In the genomic region with DNA sequence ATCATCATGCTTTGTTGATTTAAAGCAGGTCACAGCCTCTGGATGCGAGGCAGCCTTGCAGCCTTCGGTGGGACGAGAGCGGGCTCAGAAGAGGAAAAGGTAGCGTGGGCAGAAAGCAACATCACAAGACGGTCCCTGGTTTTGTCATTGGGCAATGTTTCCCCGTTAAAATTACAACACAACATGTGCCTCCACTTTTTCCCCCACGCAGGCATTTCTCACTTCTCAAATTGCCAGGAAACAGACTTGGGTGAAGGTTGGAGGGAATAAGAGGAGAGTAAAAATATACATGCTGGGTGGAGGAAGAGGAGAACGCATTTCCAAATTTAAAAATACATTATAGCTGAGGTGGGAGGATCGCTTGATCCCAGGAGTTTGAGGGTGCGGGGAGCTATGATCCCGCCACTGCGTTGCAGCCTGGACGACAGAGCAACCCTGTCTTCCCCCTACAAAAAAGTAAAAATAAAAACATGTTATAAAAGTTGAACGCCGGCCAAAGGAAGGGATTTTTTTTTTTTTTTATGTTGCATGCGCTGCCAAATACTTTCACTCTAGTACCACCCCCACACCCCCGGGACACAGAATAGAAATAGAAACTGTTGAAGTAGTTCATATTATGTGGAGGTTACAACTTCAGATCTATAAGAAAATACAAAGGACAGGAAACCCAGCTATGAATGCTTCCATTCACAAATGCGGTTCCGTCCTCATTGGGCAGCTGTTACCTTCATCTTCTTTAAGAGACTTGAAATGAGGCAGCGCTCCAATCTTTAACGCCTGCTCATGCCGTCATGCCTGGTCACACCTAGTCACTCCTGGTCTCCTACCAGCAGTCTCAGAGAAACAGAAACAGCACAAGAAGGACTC, we compare ENCODE assay signal across 8 cellular contexts. TPM values are rescaled to one million over a fixed set of nuclear protein-coding genes. Genes with fewer than 3 reads are reported as not detected.
DNase-seq lines count a peak whose midpoint lies in the region; ATAC-seq and FAIRE-seq lines count a peak whose summit lies in the region.

No MANE protein-coding gene starts in this region.

- no peak for FAIRE-seq in small intestine (lab: Jason Lieb, UNC)

- H3K27me3 Mint-ChIP-seq in effector memory CD8-positive, alpha-beta T cell = peaks cover 60 to 88% of the 10 kb centered on the region in 2 donors
- H3K27me3 Mint-ChIP-seq in natural killer cell treated with Interleukin-12 subunit alpha and Interleukin-12 subunit beta and Interleukin-15 and Interleukin-18, amount 100 ng/mL, for 72 hours = peaks cover 51 to 66% of the 10 kb centered on the region in 2 donors

- 45 to 82% (median 66%) methylated on average over 23 of the region's 23 CpGs for WGBS in small intestine, 3 donors

- H3K4me3 ChIP-seq in small intestine (ENCODE audit: low read depth in 1 of 2, low read length in 2 of 2) = no peak overlapping the region

- peak; percentile 20 for DNase-seq in EH (ENCODE audit: low read depth)
- peak; percentile 29 to 54 for DNase-seq in NCI-H187 (lab: John Stamatoyannopoulos, UW)
- DNase-seq in effector memory CD8-positive, alpha-beta T cell = no peak
- DNase-seq in natural killer cell treated with Interleukin-12 subunit alpha and Interleukin-12 subunit beta and Interleukin-15 and Interleukin-18, amount 100 ng/mL, for 72 hours (ENCODE audit: low spot score) = no peak
- no peak for DNase-seq in activated effector memory CD4-positive, alpha-beta T cell treated with anti-CD3 and anti-CD28 coated beads, Interleukin-2, amount 50 U/mL, for 16 hours
- DNase-seq in small intestine = no peak

- no peaks in the 10 kb centered on the region for H3K36me3 Mint-ChIP-seq in effector memory CD8-positive, alpha-beta T cell (ENCODE audit: insufficient read depth)
- H3K36me3 Mint-ChIP-seq in natural killer cell treated with Interleukin-12 subunit alpha and Interleukin-12 subunit beta and Interleukin-15 and Interleukin-18, amount 100 ng/mL, for 72 hours = no peaks in the 10 kb centered on the region

- H3K27me3 ChIP-seq in small intestine (ENCODE audit: control insufficient read depth in 2 of 2, insufficient read depth in 2 of 2, low read length in 2 of 2) = no peaks in the 10 kb centered on the region

- peaks cover 5 to 11% of the 10 kb centered on the region in 2 donors for H3K36me3 ChIP-seq in small intestine (ENCODE audit: control insufficient read depth in 2 of 2, insufficient read depth in 2 of 2, low read length in 2 of 2)

- no peaks in the 10 kb centered on the region for H3K9me3 Mint-ChIP-seq in effector memory CD8-positive, alpha-beta T cell
- no peaks in the 10 kb centered on the region for H3K9me3 Mint-ChIP-seq in natural killer cell treated with Interleukin-12 subunit alpha and Interleukin-12 subunit beta and Interleukin-15 and Interleukin-18, amount 100 ng/mL, for 72 hours

- H3K27ac ChIP-seq in small intestine (ENCODE audit: low read depth in 1 of 2, low read length in 1 of 2) = peak overlapping the region in 1 of 2 donors; percentile 68

- H3K4me1 Mint-ChIP-seq in effector memory CD8-positive, alpha-beta T cell (ENCODE audit: low read depth in 2 of 2) = peaks cover 5 to 12% of the 10 kb centered on the region in 2 donors
- peaks cover 13 to 25% of the 10 kb centered on the region in 2 donors for H3K4me1 Mint-ChIP-seq in natural killer cell treated with Interleukin-12 subunit alpha and Interleukin-12 subunit beta and Interleukin-15 and Interleukin-18, amount 100 ng/mL, for 72 hours (ENCODE audit: low read depth in 2 of 2)

- no peaks in the 10 kb centered on the region for H3K9me3 ChIP-seq in small intestine (ENCODE audit: control insufficient read depth, low read depth)

- no peaks in the 10 kb centered on the region for H3K4me1 ChIP-seq in small intestine (ENCODE audit: control insufficient read depth in 2 of 2, insufficient read depth in 1 of 2, low read depth in 1 of 2, low read length in 1 of 2)

- ATAC-seq in effector memory CD8-positive, alpha-beta T cell (replicated peaks) = peak; percentile 29
- peak; percentile 24 to 53 for ATAC-seq in natural killer cell treated with Interleukin-12 subunit alpha and Interleukin-12 subunit beta and Interleukin-15 and Interleukin-18, amount 100 ng/mL, for 72 hours
- no peak for ATAC-seq in HG03521 (IDR thresholded peaks at IDR 0.05; ENCODE audit: unreplicated experiment)
- no peak for ATAC-seq in HG03442 (IDR thresholded peaks at IDR 0.05; ENCODE audit: unreplicated experiment)

- H3K4me3 Mint-ChIP-seq in effector memory CD8-positive, alpha-beta T cell = peak overlapping the region; percentile 2 to 36
- peak overlapping the region; percentile 72 for H3K4me3 Mint-ChIP-seq in natural killer cell treated with Interleukin-12 subunit alpha and Interleukin-12 subunit beta and Interleukin-15 and Interleukin-18, amount 100 ng/mL, for 72 hours

- no peak overlapping the region for H3K27ac Mint-ChIP-seq in effector memory CD8-positive, alpha-beta T cell
- peak overlapping the region in 1 of 2 donors; percentile 72 for H3K27ac Mint-ChIP-seq in natural killer cell treated with Interleukin-12 subunit alpha and Interleukin-12 subunit beta and Interleukin-15 and Interleukin-18, amount 100 ng/mL, for 72 hours

RNA-seq across cellular contexts. Expression of a gene that starts 13.8 kb away (rescaled TPM):
- total RNA-seq in natural killer cell treated with Interleukin-12 subunit alpha and Interleukin-12 subunit beta and Interleukin-15 and Interleukin-18, amount 100 ng/mL, for 72 hours = 10 to 100 TPM; 62.4 to 75.8 TPM
- 10 to 100 TPM; 46.3 to 63.6 (median 55.4) TPM for polyA plus RNA-seq in small intestine

RNA-seq across cellular contexts. Expression of a gene that starts 48.9 kb away (rescaled TPM):
- 10 to 100 TPM; 18.7 to 24.2 TPM for total RNA-seq in natural killer cell treated with Interleukin-12 subunit alpha and Interleukin-12 subunit beta and Interleukin-15 and Interleukin-18, amount 100 ng/mL, for 72 hours
- 10 to 100 TPM; 11.9 to 17.0 (median 12.9) TPM for polyA plus RNA-seq in small intestine

RNA-seq across cellular contexts. Expression of a gene that starts 49.0 kb away (rescaled TPM):
- not detected for total RNA-seq in natural killer cell treated with Interleukin-12 subunit alpha and Interleukin-12 subunit beta and Interleukin-15 and Interleukin-18, amount 100 ng/mL, for 72 hours
- polyA plus RNA-seq in small intestine = under 1 TPM in 1 of 3 donors, not detected in 2; 0.18 TPM

Comparison
In these comparisons a context has a peak if more than half of its experiments do, and no peak if none do; other contexts are left out.
1. DNase-seq: peak in EH (single experiment) and NCI-H187 (2 of 2); none in effector memory CD8-positive, alpha-beta T cell (0 of 3), natural killer cell treated with Interleukin-12 subunit alpha and Interleukin-12 subunit beta and Interleukin-15 and Interleukin-18, amount 100 ng/mL, for 72 hours (single experiment), activated effector memory CD4-positive, alpha-beta T cell treated with anti-CD3 and anti-CD28 coated beads, Interleukin-2, amount 50 U/mL, for 16 hours (single experiment) and small intestine (single experiment).
2. ATAC-seq: peak in effector memory CD8-positive, alpha-beta T cell (single experiment) and natural killer cell treated with Interleukin-12 subunit alpha and Interleukin-12 subunit beta and Interleukin-15 and Interleukin-18, amount 100 ng/mL, for 72 hours (2 of 2); none in HG03521 (single experiment) and HG03442 (single experiment).